17 cellular contexts compared by ENCODE assay signal in genomic region chr2:154537024-154537423, GRCh38.
DNase-seq lines count a peak whose midpoint lies in the region; ATAC-seq lines count a peak whose summit lies in the region.
"Had no signal": no experiment of that assay in that cellular context is flagged by ENCODE, and none has a peak within 500 bp of the region (broad histone marks: within the 10 kb centered on the region; RNA-seq: fewer than 3 reads in every experiment).

No MANE protein-coding gene starts in this region.

- no peaks in the 10 kb centered on the region for H3K36me3 ChIP-seq in subcutaneous abdominal adipose tissue (ENCODE audit: control insufficient read depth in 5 of 5, insufficient read depth in 5 of 5, low read length in 5 of 5)

- H3K4me1 ChIP-seq in subcutaneous abdominal adipose tissue (ENCODE audit: control insufficient read depth in 5 of 5, insufficient read depth in 5 of 5, low read length in 5 of 5): peaks cover 0 to 4% (median 0%) of the 10 kb centered on the region in 5 donors
- H3K4me1 ChIP-seq: Caco-2 had no signal

- no peak overlapping the region for H3K9ac ChIP-seq in subcutaneous abdominal adipose tissue (ENCODE audit: low read length in 5 of 5)

- ATAC-seq in GM18520 (IDR thresholded peaks at IDR 0.05; ENCODE audit: unreplicated experiment) (peak; percentile 91), GM19452 (IDR thresholded peaks at IDR 0.05; ENCODE audit: unreplicated experiment) (peak; percentile 62), HG03060 (IDR thresholded peaks at IDR 0.05; ENCODE audit: low read depth, unreplicated experiment) (peak; percentile 50), GM18907 (IDR thresholded peaks at IDR 0.05; ENCODE audit: unreplicated experiment) (no peak)

- H3K27ac ChIP-seq in subcutaneous abdominal adipose tissue (ENCODE audit: low read depth, low read length): peak overlapping the region; percentile 26
- H3K27ac ChIP-seq: RWPE1 had no signal

- no peak overlapping the region for H3K4me3 ChIP-seq in subcutaneous abdominal adipose tissue (ENCODE audit: low read depth in 1 of 5, low read length in 5 of 5)

- no peaks in the 10 kb centered on the region for H3K27me3 ChIP-seq in subcutaneous abdominal adipose tissue (ENCODE audit: control insufficient read depth in 5 of 5, insufficient read depth in 4 of 5, low read length in 5 of 5)

- H3K9me3 ChIP-seq in subcutaneous abdominal adipose tissue (ENCODE audit: control insufficient read depth in 5 of 5, low read length in 5 of 5): no peaks in the 10 kb centered on the region
- H3K9me3 ChIP-seq: Caco-2 had no signal

- DNase-seq in effector CD8-positive, alpha-beta T cell (lab: John Stamatoyannopoulos, UW): no peak
- DNase-seq in NCI-H2081 treated with DMSO at 0.1 percent for 48 hours (lab: John Stamatoyannopoulos, UW): no peak
- DNase-seq: Caco-2, DMS153, H7, Kasumi-1, NCI-H1105, NCI-H1694 treated with DMSO at 0.1 percent for 48 hours, NCI-H446, NCI-H69, OCI-M1 had no signal
